ENCODE assay signal across 1 cellular context in the genomic region with DNA sequence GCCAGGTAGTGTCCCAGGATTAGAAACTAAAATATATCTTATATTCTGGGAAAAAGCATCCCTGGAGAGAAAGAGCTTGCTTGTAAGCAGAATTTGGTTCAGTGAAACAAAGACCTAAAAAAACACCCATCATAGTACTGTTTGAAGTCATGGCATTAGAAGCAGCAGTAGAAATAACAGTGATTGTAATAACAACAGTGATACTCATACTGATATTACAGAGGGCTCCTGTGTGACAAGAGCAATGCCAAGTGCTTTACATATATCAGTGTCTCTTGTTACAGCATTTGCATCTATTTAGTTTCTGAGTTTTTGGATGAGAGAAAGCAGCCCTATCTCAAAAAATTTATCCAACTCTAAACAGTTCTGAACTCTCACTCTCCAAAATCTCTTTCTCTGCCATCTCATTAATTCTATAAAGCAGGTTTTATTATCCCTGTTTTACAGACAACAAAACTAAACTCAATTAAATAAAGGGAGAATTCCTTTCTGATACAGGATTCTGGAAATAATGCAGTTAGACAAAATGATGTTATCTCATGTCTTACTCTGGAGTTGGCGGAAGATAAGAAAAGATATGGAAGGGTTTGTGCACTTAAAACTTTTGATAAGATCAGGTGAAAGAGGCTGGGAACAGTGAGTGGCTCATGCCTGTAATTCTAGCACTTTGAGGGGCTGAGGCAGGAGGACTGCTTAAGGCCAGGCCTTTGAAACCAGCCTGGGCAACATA.
TF ChIP-seq lines count a peak whose summit lies in the region.

No MANE protein-coding gene starts in this region.

TF ChIP-seq in SK-N-SH, 30 proteins besides CTCF, POLR2A, EP300 and RAD21 (continued from another document):
- TF ChIP-seq, protein P1, sequence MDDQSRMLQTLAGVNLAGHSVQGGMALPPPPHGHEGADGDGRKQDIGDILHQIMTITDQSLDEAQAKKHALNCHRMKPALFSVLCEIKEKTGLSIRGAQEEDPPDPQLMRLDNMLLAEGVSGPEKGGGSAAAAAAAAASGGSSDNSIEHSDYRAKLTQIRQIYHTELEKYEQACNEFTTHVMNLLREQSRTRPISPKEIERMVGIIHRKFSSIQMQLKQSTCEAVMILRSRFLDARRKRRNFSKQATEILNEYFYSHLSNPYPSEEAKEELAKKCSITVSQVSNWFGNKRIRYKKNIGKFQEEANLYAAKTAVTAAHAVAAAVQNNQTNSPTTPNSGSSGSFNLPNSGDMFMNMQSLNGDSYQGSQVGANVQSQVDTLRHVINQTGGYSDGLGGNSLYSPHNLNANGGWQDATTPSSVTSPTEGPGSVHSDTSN (IDR thresholded peaks at IDR 0.05) = no peak
- no peak for TF ChIP-seq EZH2phosphoT487 (IDR thresholded peaks at IDR 0.05; ENCODE audit: borderline replicate concordance, low read depth)
- peak; percentile 67 for TF ChIP-seq TCF12 (IDR thresholded peaks at IDR 0.05)
- TF ChIP-seq, protein P2, sequence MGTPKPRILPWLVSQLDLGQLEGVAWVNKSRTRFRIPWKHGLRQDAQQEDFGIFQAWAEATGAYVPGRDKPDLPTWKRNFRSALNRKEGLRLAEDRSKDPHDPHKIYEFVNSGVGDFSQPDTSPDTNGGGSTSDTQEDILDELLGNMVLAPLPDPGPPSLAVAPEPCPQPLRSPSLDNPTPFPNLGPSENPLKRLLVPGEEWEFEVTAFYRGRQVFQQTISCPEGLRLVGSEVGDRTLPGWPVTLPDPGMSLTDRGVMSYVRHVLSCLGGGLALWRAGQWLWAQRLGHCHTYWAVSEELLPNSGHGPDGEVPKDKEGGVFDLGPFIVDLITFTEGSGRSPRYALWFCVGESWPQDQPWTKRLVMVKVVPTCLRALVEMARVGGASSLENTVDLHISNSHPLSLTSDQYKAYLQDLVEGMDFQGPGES (IDR thresholded peaks at IDR 0.05; ENCODE audit: low read depth, low read length) = no peak; the same call in 1 of the 2 replicates
- TF ChIP-seq SMC3 (IDR thresholded peaks at IDR 0.05; ENCODE audit: low read depth, low read length) = 0 out of 2 replicates have a peak, but pooled peaks have one; percentile 1
- peak; percentile 39 for TF ChIP-seq MXI1 (IDR thresholded peaks at IDR 0.05; ENCODE audit: low read depth, low read length)
- TF ChIP-seq GATA2 (CRISPR knock-in tag; IDR thresholded peaks at IDR 0.05) = peak; percentile 99
- TF ChIP-seq, protein P3, sequence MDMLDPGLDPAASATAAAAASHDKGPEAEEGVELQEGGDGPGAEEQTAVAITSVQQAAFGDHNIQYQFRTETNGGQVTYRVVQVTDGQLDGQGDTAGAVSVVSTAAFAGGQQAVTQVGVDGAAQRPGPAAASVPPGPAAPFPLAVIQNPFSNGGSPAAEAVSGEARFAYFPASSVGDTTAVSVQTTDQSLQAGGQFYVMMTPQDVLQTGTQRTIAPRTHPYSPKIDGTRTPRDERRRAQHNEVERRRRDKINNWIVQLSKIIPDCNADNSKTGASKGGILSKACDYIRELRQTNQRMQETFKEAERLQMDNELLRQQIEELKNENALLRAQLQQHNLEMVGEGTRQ (IDR thresholded peaks at IDR 0.05; ENCODE audit: borderline replicate concordance, low read depth, low read length) = no peak
- TF ChIP-seq TEAD4 (IDR thresholded peaks at IDR 0.05; ENCODE audit: borderline replicate concordance, insufficient read depth) = peak; percentile 62; the same call in 1 of the 2 replicates
- 0 out of 2 replicates have a peak, but pooled peaks have one; percentile 12 for TF ChIP-seq RFX5 (IDR thresholded peaks at IDR 0.05; ENCODE audit: low read length)
- TF ChIP-seq NFIC (IDR thresholded peaks at IDR 0.05; ENCODE audit: borderline replicate concordance) = no peak
- no peak for TF ChIP-seq FOSL2 (IDR thresholded peaks at IDR 0.05; ENCODE audit: borderline replicate concordance, low read depth)
- peak; percentile 83 for TF ChIP-seq FOXJ3 (CRISPR knock-in tag; IDR thresholded peaks at IDR 0.05)
- no peak for TF ChIP-seq YY1 (IDR thresholded peaks at IDR 0.05; ENCODE audit: low read depth)
- no peak for TF ChIP-seq GABPA (IDR thresholded peaks at IDR 0.05; ENCODE audit: low read depth)
- peak; percentile 62 for TF ChIP-seq CHD2 (IDR thresholded peaks at IDR 0.05; ENCODE audit: low read length, partially characterized antibody)
